ENCODE assay signal across 27 cellular contexts in the genomic region with DNA sequence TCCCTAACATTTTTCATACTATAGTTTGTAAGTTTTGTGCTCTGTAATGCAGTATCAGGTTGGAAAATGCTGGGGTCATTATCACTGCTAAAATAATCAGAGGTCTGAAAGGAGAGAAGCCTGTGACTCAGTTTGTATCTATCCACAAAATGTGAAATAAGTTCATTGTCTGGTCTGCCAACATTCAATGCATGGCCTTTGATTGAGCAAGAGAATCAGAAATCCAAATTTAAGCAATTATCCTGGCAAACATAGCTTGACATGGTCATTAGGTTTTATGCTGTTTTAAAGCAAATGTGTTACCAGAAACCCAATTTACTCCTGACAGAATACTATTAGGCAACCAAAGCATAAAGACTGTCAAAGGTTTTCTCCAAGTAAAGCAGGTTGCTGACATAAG.
"Had no signal": no experiment of that assay in that cellular context is flagged by ENCODE, and none has a peak within 500 bp of the region (broad histone marks: within the 10 kb centered on the region; RNA-seq: fewer than 3 reads in every experiment).

No MANE protein-coding gene starts in this region.

- H3K4me1 ChIP-seq: SJCRH30 had no signal

- H3K4me3 ChIP-seq: MG63, PC-9, SJCRH30, SK-N-MC had no signal

- H3K9me3 ChIP-seq: MG63, SJCRH30 had no signal

- DNase-seq: Kasumi-1, KG1, MG63, NCI-H1048, NCI-H1092 treated with DMSO at 0.1 percent for 48 hours, NCI-H1105 treated with DMSO at 0.1 percent for 48 hours, NCI-H1417, NCI-H1436, NCI-H146, NCI-H1694, NCI-H187, NCI-H1930, NCI-H2029 treated with DMSO at 0.1 percent for 48 hours, NCI-H2081 treated with DMSO at 0.1 percent for 48 hours, NCI-H2107, NCI-H2171, NCI-H226, NCI-H446 treated with DMSO at 0.1 percent for 48 hours, NCI-H510A, NCI-H524, NCI-H774, PC-9, SHP77, SIG-M5, SJCRH30 had no signal

- H3K36me3 ChIP-seq: MG63, SJCRH30 had no signal

- H3K27ac ChIP-seq: PC-9, RWPE1, SJCRH30, SK-N-MC had no signal

- H3K27me3 ChIP-seq: MG63 had no signal
